Comparison of ENCODE assay signal across 15 cellular contexts in genomic region chr1:147647796-147648633, GRCh38.
DNase-seq lines count a peak whose midpoint lies in the region; ATAC-seq and TF ChIP-seq lines count a peak whose summit lies in the region.
"Had no signal": no experiment of that assay in that cellular context is flagged by ENCODE, and none has a peak within 500 bp of the region (broad histone marks: within the 10 kb centered on the region; RNA-seq: fewer than 3 reads in every experiment).

No MANE protein-coding gene starts in this region.

- H3K9me3 ChIP-seq in effector memory CD4-positive, alpha-beta T cell (ENCODE audit: control insufficient read depth, low read length) = no peaks in the 10 kb centered on the region
- H3K9me3 ChIP-seq: left ventricle myocardium inferior had no signal

- no peak for TF ChIP-seq CTCF in foreskin fibroblast (IDR thresholded peaks at IDR 0.05; ENCODE audit: low read depth, low read length)

- no peak for DNase-seq in activated CD4-positive, CD25-positive, alpha-beta regulatory T cell (lab: John Stamatoyannopoulos, UW)
- DNase-seq in T-helper 9 cell = peak; percentile 15
- peak in 2 of 3 donors; percentile 22 to 27 for DNase-seq in effector memory CD4-positive, alpha-beta T cell
- DNase-seq in stimulated activated CD8-positive, alpha-beta memory T cell treated with anti-CD3 and anti-CD28 coated beads, Interleukin-15, amount 100 ng/mL, for 1 hour (ENCODE audit: low read depth) = peak; percentile 3
- no peak for DNase-seq in cortex of kidney (lab: John Stamatoyannopoulos, UW)
- no peak for DNase-seq in foreskin fibroblast
- DNase-seq: amygdala, GF-D8, IMR-90, left ventricle myocardium inferior, NCI-H1105, NCI-H226, PC-9 had no signal

- ATAC-seq in activated CD4-positive, CD25-positive, alpha-beta regulatory T cell treated with anti-CD3 and anti-CD28 coated beads, Interleukin-2, amount 50 U/mL, for 24 hours = peak; percentile 33 to 49
- ATAC-seq in HG03095 (IDR thresholded peaks at IDR 0.05; ENCODE audit: unreplicated experiment) = no peak

- peaks cover 40% of the 10 kb centered on the region for H3K4me1 ChIP-seq in effector memory CD4-positive, alpha-beta T cell (ENCODE audit: control insufficient read depth, insufficient read depth, low read length, poor library complexity, severe bottlenecking)
- H3K4me1 ChIP-seq: left ventricle myocardium inferior had no signal

- no peaks in the 10 kb centered on the region for H3K27me3 ChIP-seq in effector memory CD4-positive, alpha-beta T cell (replicated peaks; ENCODE audit: control insufficient read depth, insufficient read depth, low read length, poor library complexity, severe bottlenecking)

- peaks cover 16% of the 10 kb centered on the region for H3K36me3 ChIP-seq in effector memory CD4-positive, alpha-beta T cell (ENCODE audit: control insufficient read depth, insufficient read depth, low read length)

- peak overlapping the region; percentile 11 for H3K4me3 ChIP-seq in effector memory CD4-positive, alpha-beta T cell (ENCODE audit: insufficient read depth, low read depth, low read length, poor library complexity, severe bottlenecking)
- H3K4me3 ChIP-seq in foreskin fibroblast (ENCODE audit: low read depth in 1 of 2, low read length in 2 of 2) = no peak overlapping the region
- H3K4me3 ChIP-seq: left ventricle myocardium inferior, PC-9 had no signal

- H3K27ac ChIP-seq in effector memory CD4-positive, alpha-beta T cell (ENCODE audit: insufficient read depth, low read length, poor library complexity, severe bottlenecking) = peak overlapping the region; percentile 52
- H3K27ac ChIP-seq: left ventricle myocardium inferior, PC-9 had no signal

Comparison
In these comparisons a context has a peak if more than half of its experiments do, and no peak if none do; other contexts are left out.
1. DNase-seq: peak in T-helper 9 cell (single experiment), effector memory CD4-positive, alpha-beta T cell (2 of 3) and stimulated activated CD8-positive, alpha-beta memory T cell treated with anti-CD3 and anti-CD28 coated beads, Interleukin-15, amount 100 ng/mL, for 1 hour (single experiment); none in activated CD4-positive, CD25-positive, alpha-beta regulatory T cell (0 of 4), cortex of kidney (single experiment) and foreskin fibroblast (0 of 2).